ENCODE assay signal across 30 cellular contexts in the genomic region with DNA sequence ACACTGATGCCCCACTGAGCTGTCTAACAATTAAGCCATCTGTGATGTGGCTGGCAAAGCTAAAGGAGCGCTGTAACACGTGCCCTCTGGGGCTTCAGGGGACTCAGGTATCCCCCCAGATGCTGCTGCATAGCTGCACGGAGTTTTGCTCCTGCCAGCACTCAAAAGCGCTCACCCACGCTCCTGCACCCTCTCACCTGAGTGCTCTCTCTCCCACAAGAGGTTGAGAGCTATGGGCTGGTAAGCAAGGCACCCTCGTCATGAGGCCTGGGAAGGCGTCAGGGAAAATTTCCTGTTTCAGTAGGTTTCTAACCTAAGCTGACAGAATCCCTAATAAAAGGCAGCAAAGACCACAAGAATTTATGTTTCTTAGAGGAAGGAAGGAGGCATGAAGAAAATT.
"Had no signal": no experiment of that assay in that cellular context is flagged by ENCODE, and none has a peak within 500 bp of the region (broad histone marks: within the 10 kb centered on the region; RNA-seq: fewer than 3 reads in every experiment).

No MANE protein-coding gene starts in this region.

- H3K4me1 ChIP-seq: left ventricle myocardium inferior, parathyroid adenoma, psoas muscle, right atrium auricular region, stomach, tibial nerve, vagina had no signal

- H3K27me3 Mint-ChIP-seq: naive B cell; stimulated activated naive B cell treated with anti-CD40 and anti-IgM and Interleukin-4, amounts not matched to agents 10 μg/mL and 1 μg/mL and 100 μg/mL, for 72 hours had no signal

- H3K27ac Mint-ChIP-seq: immature natural killer cell; mesothelial cell of epicardium; naive B cell; natural killer cell; nephron progenitor cell; neural progenitor cell; stimulated activated naive B cell treated with anti-CD40 and anti-IgM and Interleukin-4, amounts not matched to agents 10 μg/mL and 1 μg/mL and 100 μg/mL, for 72 hours; type B pancreatic cell had no signal

- FAIRE-seq: islet of Langerhans, kidney had no signal

- H3K4me2 ChIP-seq: neural progenitor cell had no signal

- H3K36me3 Mint-ChIP-seq: immature natural killer cell; mesothelial cell of epicardium; naive B cell; natural killer cell; neural progenitor cell; stimulated activated naive B cell treated with anti-CD40 and anti-IgM and Interleukin-4, amounts not matched to agents 10 μg/mL and 1 μg/mL and 100 μg/mL, for 72 hours; type B pancreatic cell had no signal

- H3K36me3 ChIP-seq: left ventricle myocardium inferior, neural progenitor cell, neutrophil, right atrium auricular region, right lobe of liver, stomach, thoracic aorta, tibial nerve, vagina had no signal

- H2AFZ ChIP-seq: neural progenitor cell, parathyroid adenoma had no signal

- H3K4me3 ChIP-seq: left ventricle myocardium inferior, lung, neural progenitor cell, psoas muscle, right atrium auricular region, right lobe of liver, stomach, thoracic aorta, tibial nerve, vagina had no signal

- H3K27me3 ChIP-seq: neural progenitor cell, neutrophil, right atrium auricular region, right lobe of liver, stomach, tibial nerve, vagina had no signal

- H3K27ac ChIP-seq: left ventricle myocardium inferior, neural progenitor cell, neutrophil, parathyroid adenoma, psoas muscle, right atrium auricular region, right lobe of liver, stomach, thoracic aorta, tibial nerve, vagina had no signal

- H3K79me2 ChIP-seq: parathyroid adenoma had no signal

- DNase-seq: hippocampal formation; immature natural killer cell; kidney; left colon; left ventricle myocardium inferior; mesendoderm; naive B cell; natural killer cell; nephron progenitor cell; occipital lobe; psoas muscle; right lobe of liver; stimulated activated CD4-positive, alpha-beta T cell treated with anti-CD3 and anti-CD28 coated beads, Interleukin-12 subunit alpha, Interleukin-12 subunit beta, amount 100 ng/mL, for 4 hours; stimulated activated CD4-positive, alpha-beta T cell treated with anti-CD3 and anti-CD28 coated beads, Interleukin-15, amount 100 ng/mL, for 24 hours; stimulated activated CD4-positive, alpha-beta T cell treated with anti-CD3 and anti-CD28 coated beads, Interleukin-2, amount 100 ng/mL, for 24 hours; stimulated activated CD4-positive, alpha-beta T cell treated with anti-CD3 and anti-CD28 coated beads, Interleukin-4, amount 100 ng/mL, for 1 hour; stimulated activated naive B cell treated with anti-CD40 and anti-IgM and Interleukin-4, amounts not matched to agents 10 μg/mL and 1 μg/mL and 100 μg/mL, for 72 hours; stimulated activated naive CD8-positive, alpha-beta T cell treated with anti-CD3 and anti-CD28 coated beads, Interleukin-15, Interleukin-2, amounts not matched to agents 100 U/mL and 50 U/mL, for 24 hours; stomach had no signal

- H3K9me3 ChIP-seq: neutrophil, psoas muscle, right lobe of liver, thoracic aorta, vagina had no signal

- H3K9me3 Mint-ChIP-seq: stimulated activated naive B cell treated with anti-CD40 and anti-IgM and Interleukin-4, amounts not matched to agents 10 μg/mL and 1 μg/mL and 100 μg/mL, for 72 hours had no signal

- H3K9ac ChIP-seq: neural progenitor cell, parathyroid adenoma had no signal

- ATAC-seq: left colon; natural killer cell; psoas muscle; right lobe of liver; stimulated activated naive B cell treated with anti-CD40 and anti-IgM and Interleukin-4, amounts not matched to agents 10 μg/mL and 1 μg/mL and 100 μg/mL, for 72 hours; stimulated activated naive CD8-positive, alpha-beta T cell treated with anti-CD3 and anti-CD28 coated beads, Interleukin-15, Interleukin-2, amounts not matched to agents 100 U/mL and 50 U/mL, for 24 hours had no signal

- H3K4me3 Mint-ChIP-seq: immature natural killer cell; mesothelial cell of epicardium; natural killer cell; nephron progenitor cell; neural progenitor cell; stimulated activated naive B cell treated with anti-CD40 and anti-IgM and Interleukin-4, amounts not matched to agents 10 μg/mL and 1 μg/mL and 100 μg/mL, for 72 hours; type B pancreatic cell had no signal

- H3K4me1 Mint-ChIP-seq: mesothelial cell of epicardium; naive B cell; natural killer cell; stimulated activated naive B cell treated with anti-CD40 and anti-IgM and Interleukin-4, amounts not matched to agents 10 μg/mL and 1 μg/mL and 100 μg/mL, for 72 hours had no signal
